8 cellular contexts compared by ENCODE assay signal in the genomic region with DNA sequence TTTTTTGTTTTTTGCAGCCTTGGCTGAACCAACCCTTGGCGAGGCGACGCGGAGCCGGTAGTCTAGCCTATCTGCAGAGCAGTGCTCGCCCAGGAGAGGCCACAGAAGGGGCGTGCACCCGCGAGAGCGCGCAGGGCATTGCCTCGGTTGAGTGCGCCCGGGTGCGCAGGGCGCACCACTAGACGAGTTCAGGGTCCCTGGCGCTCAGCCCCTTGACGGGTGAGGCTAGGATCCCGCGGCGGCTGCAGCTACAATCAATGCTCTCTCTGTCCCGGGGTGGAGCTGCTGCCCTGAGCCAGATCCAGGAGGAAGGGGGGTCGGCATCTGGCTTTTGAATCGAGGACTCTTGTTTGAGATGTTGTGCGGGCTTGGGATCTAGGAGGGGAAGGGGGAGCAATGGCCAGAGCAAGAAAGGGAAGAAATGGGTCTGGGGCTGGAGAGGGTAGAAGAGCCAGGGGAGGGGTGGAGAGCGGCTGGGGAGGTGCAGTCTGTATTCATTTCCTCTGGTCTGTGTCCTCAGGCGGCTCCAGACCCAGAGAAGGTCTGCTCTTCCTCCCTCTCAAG. TPM values are rescaled to one million over a fixed set of nuclear protein-coding genes. Genes with fewer than 3 reads are reported as not detected.
DNase-seq lines count a peak whose midpoint lies in the region; ATAC-seq and TF ChIP-seq lines count a peak whose summit lies in the region.

No MANE protein-coding gene starts in this region.

- H3K4me1 ChIP-seq in mucosa of rectum (ENCODE audit: control insufficient read depth in 2 of 2, insufficient read depth in 2 of 2, low read length in 2 of 2) (no peaks in the 10 kb centered on the region), body of pancreas (peaks cover 11% of the 10 kb centered on the region)

- no peak for TF ChIP-seq CTCF in body of pancreas (IDR thresholded peaks at IDR 0.05)

- H3K9me3 ChIP-seq in mucosa of rectum (ENCODE audit: control insufficient read depth in 2 of 2, low read length in 2 of 2): no peaks in the 10 kb centered on the region
- no peaks in the 10 kb centered on the region for H3K9me3 ChIP-seq in body of pancreas

- H3K27ac ChIP-seq in cingulate gyrus (ENCODE audit: low read depth, low read length) (peak overlapping the region; percentile 84), mucosa of rectum (ENCODE audit: low read depth in 2 of 2, low read length in 2 of 2) (no peak overlapping the region), body of pancreas (no peak overlapping the region)

- 1 to 2% methylated on average over 18 to 28 of the region's 28 CpGs for WGBS in body of pancreas, 2 donors

- H3K27me3 ChIP-seq in mucosa of rectum (ENCODE audit: control insufficient read depth in 2 of 2, insufficient read depth in 2 of 2, low read length in 2 of 2) (peaks cover 6 to 8% of the 10 kb centered on the region in 2 donors), body of pancreas (no peaks in the 10 kb centered on the region)

- H3K9ac ChIP-seq in mucosa of rectum (ENCODE audit: low read depth in 1 of 2, low read length in 2 of 2): no peak overlapping the region

- H3K36me3 ChIP-seq in mucosa of rectum (ENCODE audit: control insufficient read depth in 2 of 2, insufficient read depth in 2 of 2, low read length in 2 of 2) (no peaks in the 10 kb centered on the region), body of pancreas (replicated peaks in 1 of 2; ENCODE audit: insufficient read depth in 1 of 2, low read depth in 2 of 2) (no peaks in the 10 kb centered on the region)

- DNase-seq in AG20443 (ENCODE audit: low spot score) (peak; percentile 58), M059J (ENCODE audit: low read depth) (peak; percentile 44), NOMO-1 treated with dmso at 0.1 percent for 144 hours (lab: John Stamatoyannopoulos, UW; ENCODE audit: unreplicated experiment) (no peak), COR-L47 (lab: John Stamatoyannopoulos, UW) (no peak), body of pancreas (no peak)

- ATAC-seq in body of pancreas (no peak), GM18520 (IDR thresholded peaks at IDR 0.05; ENCODE audit: unreplicated experiment) (no peak)

- intact Hi-C loops in body of pancreas (cut with DNase I): no loop called here

- TF ChIP-seq POLR2A in body of pancreas (IDR thresholded peaks at IDR 0.05): no peak

- peak overlapping the region; percentile 47 to 56 for H3K4me3 ChIP-seq in mucosa of rectum (ENCODE audit: low read length in 2 of 2)
- no peak overlapping the region for H3K4me3 ChIP-seq in body of pancreas

RNA-seq across cellular contexts. Expression of gene THY1, which starts 0.9 kb away (rescaled TPM):
- total RNA-seq in M059J (2014; rRNA removed; shearing (Covaris generic)): 1,171 and 1,190 TPM in 2 replicates
- 1 to 10 TPM; 6.9 to 9.9 TPM for total RNA-seq in body of pancreas

RNA-seq across cellular contexts. Expression of gene USP2, which starts 40.5 kb away (rescaled TPM):
- 0.67 and 0.81 TPM in 2 replicates for total RNA-seq in M059J (2014; rRNA removed; shearing (Covaris generic))
- total RNA-seq in body of pancreas: 10 to 100 TPM in 1 of 2 donors, 1 to 10 TPM in 1; 3.9 to 19.4 TPM

Comparison
In these comparisons a context has a peak if more than half of its experiments do, and no peak if none do; other contexts are left out.
1. DNase-seq: peak in AG20443 (single experiment) and M059J (single experiment); none in NOMO-1 treated with dmso at 0.1 percent for 144 hours (single experiment), COR-L47 (single experiment) and body of pancreas (0 of 4).
2. H3K4me3 ChIP-seq: peak in mucosa of rectum (2 of 2); none in body of pancreas (0 of 2).
3. RNA of gene THY1, which starts 0.9 kb away (total RNA-seq): 1,171 to 1,190 TPM in M059J; 6.9 to 9.9 TPM in body of pancreas; every median in the first group is over 100 times any median in the second.